ENCODE assay signal across 16 cellular contexts in genomic region chr15:59797756-59798604, GRCh38.
A peak's percentile ranks its signal among the peaks of the same experiment; 100 is the strongest.
DNase-seq lines count a peak whose midpoint lies in the region; ATAC-seq, FAIRE-seq and TF ChIP-seq lines count a peak whose summit lies in the region.
"Had no signal": no experiment of that assay in that cellular context is flagged by ENCODE, and none has a peak within 500 bp of the region (broad histone marks: within the 10 kb centered on the region; RNA-seq: fewer than 3 reads in every experiment).

No MANE protein-coding gene starts in this region.

- CTCF ChIA-PET in CD4-positive, alpha-beta memory T cell (lab: Charles Lee; ENCODE audit: partially characterized antibody), result interaction anchor here (1.1 kb wide), 1 partner anchor 119 kb away, joined by 3 read pairs; no protein-coding TSS in a partner anchor
- CTCF ChIA-PET in GM10248 (lab: Yijun Ruan, JAX) (interaction anchor here (2.9 kb wide), 1 partner anchor 15 kb away, joined by 7 read pairs; no protein-coding TSS in a partner anchor), T-cell (lab: Charles Lee) (interaction anchor here in 1 of 2 donors (0.7 to 1.0 kb wide), 3 partner anchors 9 to 46 kb away, joined by 3 read pairs; no protein-coding TSS in a partner anchor)

- H3K27ac ChIP-seq in CD4-positive, alpha-beta memory T cell (ENCODE audit: low read depth, low read length), result peak overlapping the region; percentile 38
- H3K27ac ChIP-seq: ascending aorta, HL-60, neural progenitor cell, spleen, tibial nerve had no signal

- H3K27me3 ChIP-seq in CD4-positive, alpha-beta memory T cell (ENCODE audit: insufficient read depth, low read length), result no peaks in the 10 kb centered on the region
- H3K27me3 ChIP-seq in bronchial epithelial cell (ENCODE audit: control insufficient read depth, insufficient read depth, low read length), result no peaks in the 10 kb centered on the region
- H3K27me3 ChIP-seq: ascending aorta, neural progenitor cell, tibial nerve had no signal

- H3K4me1 Mint-ChIP-seq in CD4-positive, alpha-beta memory T cell, result peaks cover 45 to 85% (median 64%) of the 10 kb centered on the region in 4 donors
- H3K4me1 Mint-ChIP-seq in T-cell, result peaks cover 75 to 84% (median 78%) of the 10 kb centered on the region in 3 donors

- no peak overlapping the region for H3K4me3 ChIP-seq in CD4-positive, alpha-beta memory T cell (ENCODE audit: low read length in 2 of 2)
- no peak overlapping the region for H3K4me3 ChIP-seq in bronchial epithelial cell (ENCODE audit: low read depth, low read length)
- H3K4me3 ChIP-seq: ascending aorta, neural progenitor cell, spleen, tibial nerve had no signal

- peaks cover 88% of the 10 kb centered on the region for H3K4me1 ChIP-seq in CD4-positive, alpha-beta memory T cell (ENCODE audit: insufficient read depth, low read length)
- H3K4me1 ChIP-seq: ascending aorta, tibial nerve had no signal

- H3K36me3 Mint-ChIP-seq in CD4-positive, alpha-beta memory T cell, result peaks cover 0 to 2% of the 10 kb centered on the region in 2 donors
- H3K36me3 Mint-ChIP-seq in T-cell, result no peaks in the 10 kb centered on the region
- H3K36me3 Mint-ChIP-seq: neural progenitor cell had no signal

- H3K9me3 Mint-ChIP-seq in CD4-positive, alpha-beta memory T cell, result peaks cover 0 to 7% (median under 1%) of the 10 kb centered on the region in 8 donors
- H3K9me3 Mint-ChIP-seq in T-cell, result no peaks in the 10 kb centered on the region
- H3K9me3 Mint-ChIP-seq: neural progenitor cell had no signal

- peak overlapping the region; percentile 43 to 98 (median 92) for H3K27ac Mint-ChIP-seq in CD4-positive, alpha-beta memory T cell
- peak overlapping the region; percentile 93 for H3K27ac Mint-ChIP-seq in T-cell
- H3K27ac Mint-ChIP-seq: neural progenitor cell had no signal

- peak overlapping the region; percentile 69 to 93 (median 81) for H3K4me3 Mint-ChIP-seq in CD4-positive, alpha-beta memory T cell
- peak overlapping the region; percentile 41 to 64 (median 57) for H3K4me3 Mint-ChIP-seq in T-cell
- H3K4me3 Mint-ChIP-seq: neural progenitor cell had no signal

- no peaks in the 10 kb centered on the region for H3K27me3 Mint-ChIP-seq in CD4-positive, alpha-beta memory T cell
- H3K27me3 Mint-ChIP-seq in T-cell, result no peaks in the 10 kb centered on the region

- no peak for FAIRE-seq in bronchial epithelial cell (lab: Jason Lieb, UNC)
- no peak for FAIRE-seq in HTR-8/SVneo (lab: Jason Lieb, UNC)

- no peaks in the 10 kb centered on the region for H3K9me3 ChIP-seq in CD4-positive, alpha-beta memory T cell (ENCODE audit: control insufficient read depth in 1 of 2, low read length in 2 of 2)
- H3K9me3 ChIP-seq: ascending aorta, spleen, tibial nerve had no signal

- DNase-seq in CD4-positive, alpha-beta memory T cell, result no peak
- DNase-seq in GM10248 (ENCODE audit: extremely low spot score) (peak; percentile 20), T-cell (no peak), bronchial epithelial cell (ENCODE audit: low read depth) (peak; percentile 47), NCI-H2081 treated with DMSO at 0.1 percent for 48 hours (lab: John Stamatoyannopoulos, UW) (no peak), HTR-8/SVneo (ENCODE audit: insufficient read length, low spot score) (no peak)
- DNase-seq: mesendoderm, NCI-H1048, NCI-H2081, NCI-H526, spleen had no signal

- H3K36me3 ChIP-seq in CD4-positive, alpha-beta memory T cell (ENCODE audit: insufficient read depth, low read length), result no peaks in the 10 kb centered on the region
- H3K36me3 ChIP-seq in bronchial epithelial cell (ENCODE audit: control insufficient read depth, insufficient read depth, low read length), result no peaks in the 10 kb centered on the region
- H3K36me3 ChIP-seq: ascending aorta, neural progenitor cell, spleen, tibial nerve had no signal

- intact Hi-C loops in CD4-positive, alpha-beta memory T cell (cut with micrococcal nuclease), result no loop called here

- no peak for TF ChIP-seq CTCF in GM10248 (IDR thresholded peaks at IDR 0.05; ENCODE audit: control extremely low read depth, extremely low read depth, low read depth, missing control alignments)
- no peak for TF ChIP-seq CTCF in bronchial epithelial cell (IDR thresholded peaks at IDR 0.05; ENCODE audit: insufficient read depth, low read length, severe bottlenecking)

- peak in 3 of 4 experiments; percentile 9 to 19 (median 16) for ATAC-seq in T-cell (replicated peaks in 1 of 4)
- ATAC-seq in GM19395 (IDR thresholded peaks at IDR 0.05; ENCODE audit: unreplicated experiment), result no peak

- POLR2A ChIA-PET in CD4-positive, alpha-beta memory T cell (lab: Charles Lee; ENCODE audit: partially characterized antibody), result interaction anchor here (0.7 to 1.1 kb wide), 4 partner anchors 14 to 30 kb away, joined by 3 read pairs; no protein-coding TSS in a partner anchor
- POLR2A ChIA-PET in GM10248 (lab: Yijun Ruan, JAX) (interaction anchor here (0.7 kb wide), 1 partner anchor 14 kb away, joined by 3 read pairs; no protein-coding TSS in a partner anchor), T-cell (lab: Charles Lee) (interaction anchor here in 1 of 2 donors (0.6 to 0.7 kb wide), 3 partner anchors 16 to 387 kb away, joined by 3 to 5 read pairs (median 4); no protein-coding TSS in a partner anchor)

Comparison
In these comparisons a context has a peak if more than half of its experiments do, and no peak if none do; other contexts are left out.
1. DNase-seq: peak in GM10248 (single experiment) and bronchial epithelial cell (single experiment); none in CD4-positive, alpha-beta memory T cell (0 of 5), T-cell (0 of 34), NCI-H2081 treated with DMSO at 0.1 percent for 48 hours (single experiment) and HTR-8/SVneo (single experiment).